Comparison of ENCODE assay signal across 12 cellular contexts in genomic region chr2:55156326-55156725, GRCh38.
DNase-seq lines count a peak whose midpoint lies in the region; ATAC-seq and TF ChIP-seq lines count a peak whose summit lies in the region.
"Had no signal": no experiment of that assay in that cellular context is flagged by ENCODE, and none has a peak within 500 bp of the region (broad histone marks: within the 10 kb centered on the region; RNA-seq: fewer than 3 reads in every experiment).

No MANE protein-coding gene starts in this region.

- H3K9me3 Mint-ChIP-seq in naive thymus-derived CD8-positive, alpha-beta T cell: no peaks in the 10 kb centered on the region

- H3K9me3 ChIP-seq in adipocyte (ENCODE audit: control insufficient read depth, low read length) (no peaks in the 10 kb centered on the region), gastroesophageal sphincter (no peaks in the 10 kb centered on the region)

- H3K27ac ChIP-seq in gastroesophageal sphincter (peak overlapping the region; percentile 78 to 85 (median 78)), skin epidermis (peak overlapping the region in 19 of 21 experiments; percentile 10 to 92 (median 77)), RWPE1 (no peak overlapping the region)

- H3K9ac ChIP-seq in adipocyte (ENCODE audit: low read length): peak overlapping the region; percentile 44

- no peak overlapping the region for H3K4me3 Mint-ChIP-seq in naive thymus-derived CD8-positive, alpha-beta T cell

- H3K4me3 ChIP-seq in adipocyte (ENCODE audit: low read length) (peak overlapping the region; percentile 46), gastroesophageal sphincter (no peak overlapping the region), skin epidermis (no peak overlapping the region)

- no peaks in the 10 kb centered on the region for H3K36me3 ChIP-seq in adipocyte (ENCODE audit: control insufficient read depth, insufficient read depth, low read length, severe bottlenecking)
- no peaks in the 10 kb centered on the region for H3K36me3 ChIP-seq in gastroesophageal sphincter

- CTCF ChIA-PET in RWPE1 (lab: Yijun Ruan, JAX): interaction anchor here (1.2 kb wide), 1 partner anchor 108 kb away, joined by 3 read pairs; no protein-coding TSS in a partner anchor

- no peak for TF ChIP-seq POLR2A in gastroesophageal sphincter (IDR thresholded peaks at IDR 0.05)

- WGBS in gastroesophageal sphincter (ENCODE audit: low coverage in 1 of 2), 2 donors: 0 to 14% methylated on average over 1 to 2 of the region's 2 CpGs

- TF ChIP-seq EP300 in gastroesophageal sphincter (IDR thresholded peaks at IDR 0.05): no peak

- ATAC-seq in gastroesophageal sphincter: peak; percentile 64
- ATAC-seq in naive thymus-derived CD8-positive, alpha-beta T cell: no peak
- ATAC-seq: activated CD4-positive, CD25-positive, alpha-beta regulatory T cell treated with anti-CD3 and anti-CD28 coated beads, Interleukin-2, amount 50 U/mL, for 24 hours had no signal

- DNase-seq in GM03348 (ENCODE audit: low spot score) (peak; percentile 39), adipocyte (ENCODE audit: low read depth) (peak; percentile 70), RWPE1 (ENCODE audit: low spot score) (no peak), NCI-H226 (no peak), NCI-H1694 treated with DMSO at 0.1 percent for 48 hours (lab: John Stamatoyannopoulos, UW) (no peak)
- no peak for DNase-seq in naive thymus-derived CD8-positive, alpha-beta T cell
- DNase-seq: activated effector memory CD4-positive, alpha-beta T cell treated with Interleukin-2 at 50 U/mL for 16 hours; effector CD8-positive, alpha-beta T cell; NCI-H2081 had no signal

- H3K27me3 Mint-ChIP-seq in naive thymus-derived CD8-positive, alpha-beta T cell: no peaks in the 10 kb centered on the region

- TF ChIP-seq CTCF in gastroesophageal sphincter (IDR thresholded peaks at IDR 0.05): no peak
- TF ChIP-seq CTCF in RWPE1 (conservative IDR thresholded peaks at IDR 0.05; ENCODE audit: low read depth): no peak

- H3K27me3 ChIP-seq in adipocyte (replicated peaks; ENCODE audit: control insufficient read depth, insufficient read depth, low read length): no peaks in the 10 kb centered on the region
- H3K27me3 ChIP-seq in gastroesophageal sphincter: no peaks in the 10 kb centered on the region

- H3K36me3 Mint-ChIP-seq in naive thymus-derived CD8-positive, alpha-beta T cell: no peaks in the 10 kb centered on the region

- H3K4me1 Mint-ChIP-seq in naive thymus-derived CD8-positive, alpha-beta T cell: peaks cover 8 to 20% (median 12%) of the 10 kb centered on the region in 4 donors

- H3K27ac Mint-ChIP-seq in naive thymus-derived CD8-positive, alpha-beta T cell: no peak overlapping the region

- POLR2A ChIA-PET in naive thymus-derived CD8-positive, alpha-beta T cell (lab: Charles Lee): no interaction called here
- POLR2A ChIA-PET in RWPE1 (lab: Yijun Ruan, JAX; ENCODE audit: low non-redundant PET): no interaction called here

- H3K4me1 ChIP-seq in adipocyte (ENCODE audit: control insufficient read depth, insufficient read depth, low read length): peaks cover 68% of the 10 kb centered on the region
- H3K4me1 ChIP-seq in gastroesophageal sphincter: peaks cover 46 to 93% (median 63%) of the 10 kb centered on the region in 3 donors

Comparison
In these comparisons a context has a peak if more than half of its experiments do, and no peak if none do; other contexts are left out.
1. DNase-seq: peak in GM03348 (single experiment) and adipocyte (single experiment); none in naive thymus-derived CD8-positive, alpha-beta T cell (0 of 10), RWPE1 (single experiment), NCI-H226 (single experiment) and NCI-H1694 treated with DMSO at 0.1 percent for 48 hours (single experiment).